2 cellular contexts compared by ENCODE assay signal in genomic region chr19:38839816-38840582, GRCh38.
A peak's percentile ranks its signal among the peaks of the same experiment; 100 is the strongest.
TF ChIP-seq lines count a peak whose summit lies in the region.

No MANE protein-coding gene starts in this region.

TF ChIP-seq in A549, 52 proteins besides CTCF, POLR2A, EP300 and RAD21:
- no peak for TF ChIP-seq MAX (IDR thresholded peaks at IDR 0.05)
- no peak for TF ChIP-seq HES2 (IDR thresholded peaks at IDR 0.05)
- no peak for TF ChIP-seq BHLHE40 (IDR thresholded peaks at IDR 0.05; ENCODE audit: low read depth, low read length)
- TF ChIP-seq KDM1A (IDR thresholded peaks at IDR 0.05; ENCODE audit: low read depth): no peak
- no peak for TF ChIP-seq RARB (CRISPR knock-in tag; IDR thresholded peaks at IDR 0.05)
- 0 out of 2 replicates have a peak, but pooled peaks have one; percentile 7 for TF ChIP-seq MAZ (IDR thresholded peaks at IDR 0.05; ENCODE audit: borderline replicate concordance, low read depth, low read length)
- TF ChIP-seq BCL3 (IDR thresholded peaks at IDR 0.05): 0 out of 3 replicates have a peak, but pooled peaks have one; percentile 18
- TF ChIP-seq FOSL2 (IDR thresholded peaks at IDR 0.05): no peak
- peak; percentile 8; the same call in 1 of the 2 replicates for TF ChIP-seq FOSL2 (CRISPR knock-in tag; IDR thresholded peaks at IDR 0.05)
- TF ChIP-seq POLR2AphosphoS2 (conservative IDR thresholded peaks at IDR 0.05; ENCODE audit: low read length): 0 out of 2 replicates have a peak, but pooled peaks have one; percentile 52

TF ChIP-seq in GM12891, 5 proteins besides CTCF, POLR2A, EP300 and RAD21:
- TF ChIP-seq POU2F2 (IDR thresholded peaks at IDR 0.05; ENCODE audit: low read depth, low read length) (no peak), POLR2AphosphoS5 (IDR thresholded peaks at IDR 0.05; ENCODE audit: low read depth, low read length) (no peak), PAX5 (IDR thresholded peaks at IDR 0.05; ENCODE audit: insufficient read depth, low read length, severe bottlenecking) (no peak), SPI1 (IDR thresholded peaks at IDR 0.05; ENCODE audit: low read depth, low read length) (no peak), TAF1 (IDR thresholded peaks at IDR 0.05; ENCODE audit: low read depth, low read length) (no peak)
